Comparison of ENCODE assay signal across 9 cellular contexts in genomic region chr18:2959341-2959740, GRCh38. TPM values are rescaled to one million over a fixed set of nuclear protein-coding genes. Genes with fewer than 3 reads are reported as not detected.
DNase-seq lines count a peak whose midpoint lies in the region; ATAC-seq and TF ChIP-seq lines count a peak whose summit lies in the region.
"Had no signal": no experiment of that assay in that cellular context is flagged by ENCODE, and none has a peak within 500 bp of the region (broad histone marks: within the 10 kb centered on the region; RNA-seq: fewer than 3 reads in every experiment).

No MANE protein-coding gene starts in this region.

- H3K4me1 Mint-ChIP-seq in activated T-cell treated with anti-CD3 and anti-CD28 coated beads, Interleukin-2, amount 50 U/mL, for 24 hours (ENCODE audit: low read depth) = peaks cover 94% of the 10 kb centered on the region
- peaks cover 86% of the 10 kb centered on the region for H3K4me1 Mint-ChIP-seq in activated B cell treated with CpG ODN at 0.5 μM for 24 hours
- peaks cover 92 to 98% of the 10 kb centered on the region in 2 donors for H3K4me1 Mint-ChIP-seq in immature natural killer cell

- CTCF ChIA-PET in activated B cell treated with CpG ODN at 0.5 μM for 24 hours (lab: Charles Lee) = interaction anchor here (1.1 to 4.4 kb wide), 4 partner anchors 10 to 287 kb away, joined by 3 to 24 read pairs (median 8); no protein-coding TSS in a partner anchor

- no peak for ATAC-seq in activated B cell treated with CpG ODN at 0.5 μM for 24 hours (ENCODE audit: low read depth)
- ATAC-seq in HG02571 (IDR thresholded peaks at IDR 0.05; ENCODE audit: unreplicated experiment) = no peak

- intact Hi-C loops in activated B cell treated with CpG ODN at 0.5 μM for 24 hours (cut with micrococcal nuclease) = no loop called here

- peak overlapping the region; percentile 33 for H3K27ac ChIP-seq in temporal lobe (ENCODE audit: low read depth, low read length)

- no peaks in the 10 kb centered on the region for H3K27me3 Mint-ChIP-seq in activated T-cell treated with anti-CD3 and anti-CD28 coated beads, Interleukin-2, amount 50 U/mL, for 24 hours
- H3K27me3 Mint-ChIP-seq in activated B cell treated with CpG ODN at 0.5 μM for 24 hours (no peaks in the 10 kb centered on the region), immature natural killer cell (ENCODE audit: low read depth in 3 of 3) (peaks cover 9 to 31% (median 18%) of the 10 kb centered on the region in 3 donors)

- no peak for TF ChIP-seq CTCF in activated B cell treated with CpG ODN at 0.5 μM for 24 hours (IDR thresholded peaks at IDR 0.05)

- peak overlapping the region; percentile 100 for H3K27ac Mint-ChIP-seq in activated T-cell treated with anti-CD3 and anti-CD28 coated beads, Interleukin-2, amount 50 U/mL, for 24 hours
- H3K27ac Mint-ChIP-seq in activated B cell treated with CpG ODN at 0.5 μM for 24 hours = peak overlapping the region; percentile 97
- peak overlapping the region; percentile 97 to 99 (median 98) for H3K27ac Mint-ChIP-seq in immature natural killer cell

- POLR2A ChIA-PET in activated B cell treated with CpG ODN at 0.5 μM for 24 hours (lab: Charles Lee) = interaction anchor here (0.7 to 10.5 kb wide), 8 partner anchors 10 to 322 kb away, joined by 3 to 294 read pairs (median 6); partner anchors contain the start of genes EMILIN2 and MYL12A

- H3K4me3 Mint-ChIP-seq in activated T-cell treated with anti-CD3 and anti-CD28 coated beads, Interleukin-2, amount 50 U/mL, for 24 hours = peak overlapping the region; percentile 77
- H3K4me3 Mint-ChIP-seq in activated B cell treated with CpG ODN at 0.5 μM for 24 hours (peak overlapping the region; percentile 79), immature natural killer cell (peak overlapping the region; percentile 84 to 88 (median 86))

- peaks cover 83% of the 10 kb centered on the region for H3K36me3 Mint-ChIP-seq in activated T-cell treated with anti-CD3 and anti-CD28 coated beads, Interleukin-2, amount 50 U/mL, for 24 hours (ENCODE audit: low read depth)
- H3K36me3 Mint-ChIP-seq in activated B cell treated with CpG ODN at 0.5 μM for 24 hours (ENCODE audit: low read depth) (peaks cover 8% of the 10 kb centered on the region), immature natural killer cell (peaks cover 4 to 18% (median 18%) of the 10 kb centered on the region in 3 donors)

- no peak for DNase-seq in activated T-cell treated with anti-CD3 and anti-CD28 coated beads, Interleukin-2, amount 50 U/mL, for 24 hours
- no peak for DNase-seq in activated T-cell treated with anti-CD3 and anti-CD28 coated beads, Interleukin-2, amount 50 U/mL, for 48 hours
- no peak for DNase-seq in activated B cell treated with CpG ODN at 0.5 μM for 24 hours
- no peak for DNase-seq in immature natural killer cell
- no peak for DNase-seq in anterior cingulate cortex (lab: John Stamatoyannopoulos, UW)
- no peak for DNase-seq in NCI-H510A (lab: John Stamatoyannopoulos, UW)
- DNase-seq: NCI-H1694 had no signal

- no peaks in the 10 kb centered on the region for H3K9me3 Mint-ChIP-seq in activated T-cell treated with anti-CD3 and anti-CD28 coated beads, Interleukin-2, amount 50 U/mL, for 24 hours
- H3K9me3 Mint-ChIP-seq in activated B cell treated with CpG ODN at 0.5 μM for 24 hours (no peaks in the 10 kb centered on the region), immature natural killer cell (no peaks in the 10 kb centered on the region)

RNA-seq across cellular contexts. Expression of gene LPIN2, which starts 53.6 kb away (rescaled TPM):
- total RNA-seq in activated B cell treated with CpG ODN at 0.5 μM for 24 hours (21.8 and 24.4 TPM in 2 replicates), temporal lobe (40.1 TPM)
- 10 to 100 TPM; 17.3 to 80.1 (median 31.0) TPM for polyA plus RNA-seq in immature natural killer cell
